Comparison of ENCODE assay signal across 9 cellular contexts in genomic region chr10:91493313-91493712, GRCh38.
DNase-seq lines count a peak whose midpoint lies in the region; ATAC-seq, FAIRE-seq and TF ChIP-seq lines count a peak whose summit lies in the region.
"Had no signal": no experiment of that assay in that cellular context is flagged by ENCODE, and none has a peak within 500 bp of the region (broad histone marks: within the 10 kb centered on the region; RNA-seq: fewer than 3 reads in every experiment).

No MANE protein-coding gene starts in this region.

- ATAC-seq in PC-3 (0 out of 2 replicates have a peak, but pooled peaks have one; percentile 33), HG03135 (IDR thresholded peaks at IDR 0.05; ENCODE audit: unreplicated experiment) (no peak)
- ATAC-seq in natural killer cell treated with Interleukin-12 subunit alpha and Interleukin-12 subunit beta and Interleukin-15 and Interleukin-18, amount 100 ng/mL, for 72 hours, result no peak

- H2BK15ac ChIP-seq in H9 (ENCODE audit: low read depth, low read length), result no peak overlapping the region

- H3K9ac ChIP-seq in H9 (ENCODE audit: extremely low read depth, insufficient read length, low read length) (no peak overlapping the region), PC-3 (ENCODE audit: low read length) (no peak overlapping the region)

- H3K23me2 ChIP-seq in H9 (ENCODE audit: insufficient read length, low read depth, low read length, poor library complexity, severe bottlenecking), result no peaks in the 10 kb centered on the region

- H4K91ac ChIP-seq in H9 (ENCODE audit: insufficient read length, low read depth, low read length), result no peak overlapping the region

- no peak overlapping the region for H2BK20ac ChIP-seq in H9 (ENCODE audit: low read depth, low read length, poor library complexity, severe bottlenecking)

- TF ChIP-seq CTCF in H9 (conservative IDR thresholded peaks at IDR 0.05), result peak; percentile 57; the same call in 2 of the 3 replicates
- peak; percentile 63 for TF ChIP-seq CTCF in PC-3 (conservative IDR thresholded peaks at IDR 0.05; ENCODE audit: low read depth, low read length)
- TF ChIP-seq CTCF in fibroblast of pulmonary artery (IDR thresholded peaks at IDR 0.05; ENCODE audit: low read length, missing control alignments), result peak; percentile 32

- H2AK5ac ChIP-seq in H9 (ENCODE audit: insufficient read length, low read length), result no peak overlapping the region

- H3K18ac ChIP-seq in H9 (ENCODE audit: insufficient read length, low read depth, low read length), result no peak overlapping the region

- H3K4ac ChIP-seq in H9 (ENCODE audit: low read depth, low read length), result no peak overlapping the region

- H3K27me3 Mint-ChIP-seq in H9 (ENCODE audit: low read depth), result no peaks in the 10 kb centered on the region
- no peaks in the 10 kb centered on the region for H3K27me3 Mint-ChIP-seq in natural killer cell treated with Interleukin-12 subunit alpha and Interleukin-12 subunit beta and Interleukin-15 and Interleukin-18, amount 100 ng/mL, for 72 hours
- H3K27me3 Mint-ChIP-seq: central memory CD8-positive, alpha-beta T cell had no signal

- no peak overlapping the region for H3K23ac ChIP-seq in H9 (ENCODE audit: insufficient read length, low read depth, low read length)

- POLR2A ChIA-PET in PC-3 (lab: Charles Lee; ENCODE audit: unreplicated experiment), result no interaction called here

- H4K20me1 ChIP-seq in H9 (ENCODE audit: control insufficient read depth, insufficient read depth, insufficient read length) (no peaks in the 10 kb centered on the region), PC-3 (ENCODE audit: low read length) (no peaks in the 10 kb centered on the region)

- no CpG with 5 or more reads among the region's 2 CpGs for WGBS in H9 (ENCODE audit: extremely low coverage, insufficient read length, low lambda C conversion rate)
- WGBS in small intestine, 3 donors, result 19 to 40% (median 33%) methylated on average over 2 of the region's 2 CpGs

- H3K27me3 ChIP-seq in H9 (ENCODE audit: insufficient read depth, low read length) (no peaks in the 10 kb centered on the region), PC-3 (ENCODE audit: low read length) (no peaks in the 10 kb centered on the region), small intestine (ENCODE audit: control insufficient read depth in 2 of 2, insufficient read depth in 2 of 2, low read length in 2 of 2) (no peaks in the 10 kb centered on the region)
- no peaks in the 10 kb centered on the region for H3K27me3 ChIP-seq in effector memory CD4-positive, alpha-beta T cell (replicated peaks; ENCODE audit: control insufficient read depth, insufficient read depth, low read length, poor library complexity, severe bottlenecking)

- H3K27ac ChIP-seq in H9 (ENCODE audit: insufficient read length, low read depth, low read length) (no peak overlapping the region), PC-3 (ENCODE audit: low read length) (no peak overlapping the region), small intestine (ENCODE audit: low read depth in 1 of 2, low read length in 1 of 2) (no peak overlapping the region)
- no peak overlapping the region for H3K27ac ChIP-seq in effector memory CD4-positive, alpha-beta T cell (ENCODE audit: insufficient read depth, low read length, poor library complexity, severe bottlenecking)

- no peaks in the 10 kb centered on the region for H3K4me1 Mint-ChIP-seq in H9
- H3K4me1 Mint-ChIP-seq in natural killer cell treated with Interleukin-12 subunit alpha and Interleukin-12 subunit beta and Interleukin-15 and Interleukin-18, amount 100 ng/mL, for 72 hours (ENCODE audit: low read depth in 2 of 2), result no peaks in the 10 kb centered on the region
- H3K4me1 Mint-ChIP-seq: central memory CD8-positive, alpha-beta T cell had no signal

- H3K36me3 Mint-ChIP-seq in H9 (ENCODE audit: insufficient read depth in 1 of 3, low read depth in 3 of 3), result no peaks in the 10 kb centered on the region
- no peaks in the 10 kb centered on the region for H3K36me3 Mint-ChIP-seq in natural killer cell treated with Interleukin-12 subunit alpha and Interleukin-12 subunit beta and Interleukin-15 and Interleukin-18, amount 100 ng/mL, for 72 hours

- H3K9me3 Mint-ChIP-seq in H9, result no peaks in the 10 kb centered on the region
- no peaks in the 10 kb centered on the region for H3K9me3 Mint-ChIP-seq in natural killer cell treated with Interleukin-12 subunit alpha and Interleukin-12 subunit beta and Interleukin-15 and Interleukin-18, amount 100 ng/mL, for 72 hours
- H3K9me3 Mint-ChIP-seq: central memory CD8-positive, alpha-beta T cell had no signal

- no peaks in the 10 kb centered on the region for H3K36me3 ChIP-seq in PC-3 (ENCODE audit: low read depth, low read length)
- H3K36me3 ChIP-seq in small intestine (ENCODE audit: control insufficient read depth in 2 of 2, insufficient read depth in 2 of 2, low read length in 2 of 2), result no peaks in the 10 kb centered on the region
- H3K36me3 ChIP-seq in effector memory CD4-positive, alpha-beta T cell (ENCODE audit: control insufficient read depth, insufficient read depth, low read length), result no peaks in the 10 kb centered on the region

- H2BK120ac ChIP-seq in H9 (ENCODE audit: low read depth, low read length, poor library complexity, severe bottlenecking), result no peak overlapping the region

- H3K9me2 ChIP-seq in PC-3 (replicated peaks; ENCODE audit: low read length), result no peaks in the 10 kb centered on the region

- FAIRE-seq in small intestine (lab: Jason Lieb, UNC), result peak; percentile 95

- CTCF ChIA-PET in PC-3 (lab: Charles Lee), result interaction anchor here (0.7 kb wide), 2 partner anchors 142 to 195 kb away, joined by 4 to 6 read pairs; no protein-coding TSS in a partner anchor

- H3K4me2 ChIP-seq in H9 (ENCODE audit: insufficient read depth, insufficient read length, low read length) (no peak overlapping the region), PC-3 (ENCODE audit: low read length) (no peak overlapping the region)

- H3F3A ChIP-seq in PC-3 (ENCODE audit: low read length, unreplicated experiment), result no peaks in the 10 kb centered on the region

- H3K14ac ChIP-seq in H9 (ENCODE audit: insufficient read depth, low read length), result no peak overlapping the region

- H3K79me1 ChIP-seq in H9 (ENCODE audit: insufficient read depth, low read depth, low read length, poor library complexity, severe bottlenecking), result no peaks in the 10 kb centered on the region

- H2AFZ ChIP-seq in H9 (ENCODE audit: low read length) (no peak overlapping the region), PC-3 (ENCODE audit: low read length) (no peak overlapping the region)

- no TSS peak for BruUV-seq in PC-3 (replicated peaks; lab: Mats Ljungman, UMichigan)

- intact Hi-C loops in PC-3 (cut with micrococcal nuclease), result loop anchor here (1.0 to 5.0 kb wide), 4 partner anchors 59 to 254 kb away; no protein-coding TSS in a partner anchor

- no peak overlapping the region for H3T11ph ChIP-seq in H9 (ENCODE audit: low read length)

- no peak overlapping the region for H2BK5ac ChIP-seq in H9 (ENCODE audit: insufficient read length, low read length)

- no peak overlapping the region for H4K8ac ChIP-seq in H9 (replicated peaks; ENCODE audit: insufficient read length, low read depth, low read length)

- no peak overlapping the region for H3K4me3 Mint-ChIP-seq in H9
- H3K4me3 Mint-ChIP-seq in natural killer cell treated with Interleukin-12 subunit alpha and Interleukin-12 subunit beta and Interleukin-15 and Interleukin-18, amount 100 ng/mL, for 72 hours, result no peak overlapping the region
- H3K4me3 Mint-ChIP-seq: central memory CD8-positive, alpha-beta T cell had no signal

- DNase-seq in H9 (no peak), PC-3 (peak; percentile 65), fibroblast of pulmonary artery (ENCODE audit: low read depth) (peak; percentile 64), small intestine (peak; percentile 36), mesenteric fat pad (ENCODE audit: low spot score) (no peak)
- DNase-seq in natural killer cell treated with Interleukin-12 subunit alpha and Interleukin-12 subunit beta and Interleukin-15 and Interleukin-18, amount 100 ng/mL, for 72 hours (ENCODE audit: low spot score), result no peak
- DNase-seq in effector memory CD4-positive, alpha-beta T cell, result no peak

- no peak overlapping the region for H4K5ac ChIP-seq in H9 (ENCODE audit: insufficient read length, low read depth, low read length)

- H3K4me3 ChIP-seq in PC-3 (ENCODE audit: low read length) (no peak overlapping the region), fibroblast of pulmonary artery (replicated peaks; ENCODE audit: low read depth, low read length) (no peak overlapping the region), small intestine (ENCODE audit: low read depth in 1 of 2, low read length in 2 of 2) (no peak overlapping the region)
- H3K4me3 ChIP-seq in effector memory CD4-positive, alpha-beta T cell (ENCODE audit: insufficient read depth, low read depth, low read length, poor library complexity, severe bottlenecking), result no peak overlapping the region

- H3K4me1 ChIP-seq in H9 (ENCODE audit: insufficient read depth, low read length), result no peaks in the 10 kb centered on the region
- no peaks in the 10 kb centered on the region for H3K4me1 ChIP-seq in PC-3 (ENCODE audit: insufficient read depth, low read length)
- H3K4me1 ChIP-seq in small intestine (ENCODE audit: control insufficient read depth in 2 of 2, insufficient read depth in 1 of 2, low read depth in 1 of 2, low read length in 1 of 2), result no peaks in the 10 kb centered on the region
- no peaks in the 10 kb centered on the region for H3K4me1 ChIP-seq in effector memory CD4-positive, alpha-beta T cell (ENCODE audit: control insufficient read depth, insufficient read depth, low read length, poor library complexity, severe bottlenecking)

- no peak overlapping the region for H3K27ac Mint-ChIP-seq in H9
- H3K27ac Mint-ChIP-seq in natural killer cell treated with Interleukin-12 subunit alpha and Interleukin-12 subunit beta and Interleukin-15 and Interleukin-18, amount 100 ng/mL, for 72 hours, result no peak overlapping the region

- no peak overlapping the region for H3K56ac ChIP-seq in H9 (ENCODE audit: insufficient read length, low read depth, low read length)

- no peaks in the 10 kb centered on the region for H3K9me3 ChIP-seq in H9 (ENCODE audit: control insufficient read depth, low read depth, low read length)
- no peaks in the 10 kb centered on the region for H3K9me3 ChIP-seq in PC-3 (ENCODE audit: low read length)
- H3K9me3 ChIP-seq in small intestine (ENCODE audit: control insufficient read depth, low read depth), result no peaks in the 10 kb centered on the region
- H3K9me3 ChIP-seq in effector memory CD4-positive, alpha-beta T cell (ENCODE audit: control insufficient read depth, low read length), result no peaks in the 10 kb centered on the region

- no peak overlapping the region for H2BK12ac ChIP-seq in H9 (ENCODE audit: insufficient read length, low read depth, low read length)

- no peaks in the 10 kb centered on the region for H3K79me2 ChIP-seq in H9 (ENCODE audit: insufficient read depth, low read length)
- H3K79me2 ChIP-seq in PC-3 (ENCODE audit: low read length), result no peaks in the 10 kb centered on the region

Comparison
In these comparisons a context has a peak if more than half of its experiments do, and no peak if none do; other contexts are left out.
1. DNase-seq: peak in PC-3 (single experiment), fibroblast of pulmonary artery (single experiment) and small intestine (single experiment); none in H9 (single experiment), natural killer cell treated with Interleukin-12 subunit alpha and Interleukin-12 subunit beta and Interleukin-15 and Interleukin-18, amount 100 ng/mL, for 72 hours (single experiment), effector memory CD4-positive, alpha-beta T cell (0 of 3) and mesenteric fat pad (single experiment).
2. Peak in every context shown above with its lines, with median percentiles within 50 percentile points of each other: CTCF ChIP-seq.